ENCODE assay signal across 11 cellular contexts in the genomic region with DNA sequence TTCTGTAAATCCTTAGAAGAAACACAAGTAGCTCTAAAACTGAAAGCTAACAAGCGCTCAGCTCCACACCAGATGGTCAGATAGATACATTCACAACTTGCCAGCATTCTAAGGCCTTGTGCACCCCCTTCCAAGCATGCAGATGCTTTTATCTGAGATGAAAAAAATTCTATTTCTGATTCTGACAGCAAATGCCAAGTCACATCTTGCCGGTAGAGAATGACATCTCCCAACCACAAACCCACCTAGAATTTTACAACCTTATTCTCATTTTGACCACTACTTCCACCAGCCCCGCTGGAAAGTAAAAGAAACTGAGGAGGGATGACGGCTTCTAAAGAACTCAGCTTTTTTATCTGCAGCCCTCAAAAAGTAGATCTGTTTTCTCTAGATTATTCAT. TPM values are rescaled to one million over a fixed set of nuclear protein-coding genes. Genes with fewer than 3 reads are reported as not detected.
DNase-seq lines count a peak whose midpoint lies in the region; ATAC-seq, FAIRE-seq and TF ChIP-seq lines count a peak whose summit lies in the region.
"Had no signal": no experiment of that assay in that cellular context is flagged by ENCODE, and none has a peak within 500 bp of the region (broad histone marks: within the 10 kb centered on the region; RNA-seq: fewer than 3 reads in every experiment).

No MANE protein-coding gene starts in this region.

- TF ChIP-seq CTCF in omental fat pad (IDR thresholded peaks at IDR 0.05) (no peak), D721Med (IDR thresholded peaks at IDR 0.05; ENCODE audit: insufficient read depth, missing control alignments) (no peak)

- no peak for FAIRE-seq in D721Med (lab: Jason Lieb, UNC)
- FAIRE-seq: A549 had no signal

- H3K27me3 Mint-ChIP-seq in activated T-cell treated with anti-CD3 and anti-CD28 coated beads, Interleukin-2, amount 50 U/mL, for 4 hours (ENCODE audit: low read depth): no peaks in the 10 kb centered on the region

- peak overlapping the region; percentile 5 for H3K4me3 Mint-ChIP-seq in activated T-cell treated with anti-CD3 and anti-CD28 coated beads, Interleukin-2, amount 50 U/mL, for 4 hours

- peaks cover 42% of the 10 kb centered on the region for H3K36me3 Mint-ChIP-seq in activated T-cell treated with anti-CD3 and anti-CD28 coated beads, Interleukin-2, amount 50 U/mL, for 4 hours (ENCODE audit: insufficient read depth)

- no peaks in the 10 kb centered on the region for H3K9me3 Mint-ChIP-seq in activated T-cell treated with anti-CD3 and anti-CD28 coated beads, Interleukin-2, amount 50 U/mL, for 4 hours

- peaks cover 30% of the 10 kb centered on the region for H3K4me1 Mint-ChIP-seq in activated T-cell treated with anti-CD3 and anti-CD28 coated beads, Interleukin-2, amount 50 U/mL, for 4 hours (ENCODE audit: low read depth)

- ATAC-seq in HG02852 (IDR thresholded peaks at IDR 0.05; ENCODE audit: unreplicated experiment) (peak; percentile 41), HG03439 (IDR thresholded peaks at IDR 0.05; ENCODE audit: unreplicated experiment) (no peak), omental fat pad (ENCODE audit: low FRiP score) (no peak)
- ATAC-seq in activated T-cell treated with anti-CD3 and anti-CD28 coated beads, Interleukin-2, amount 50 U/mL, for 4 hours: peak; percentile 68 to 75
- ATAC-seq: A549 had no signal

- peak; percentile 54 for DNase-seq in activated CD4-positive, alpha-beta T cell treated with anti-CD3 and anti-CD28 coated beads for 48 hours
- DNase-seq in activated CD4-positive, alpha-beta T cell treated with anti-CD3 and anti-CD28 coated beads for 1 hour: no peak
- DNase-seq in activated T-cell treated with anti-CD3 and anti-CD28 coated beads, Interleukin-2, amount 50 U/mL, for 4 hours: no peak
- peak; percentile 36 for DNase-seq in stimulated activated CD8-positive, alpha-beta memory T cell treated with anti-CD3 and anti-CD28 coated beads, Interleukin-4, amount 100 ng/mL, for 48 hours
- DNase-seq in omental fat pad (ENCODE audit: low spot score) (no peak), D721Med (ENCODE audit: insufficient read length, low spot score) (no peak)
- DNase-seq: effector CD8-positive, alpha-beta T cell; NCI-H1436 treated with DMSO at 0.1 percent for 48 hours had no signal

RNA-seq across cellular contexts. Expression of a gene that starts 57.7 kb away (rescaled TPM):
- total RNA-seq in activated T-cell treated with anti-CD3 and anti-CD28 coated beads, Interleukin-2, amount 50 U/mL, for 4 hours: 10 to 100 TPM in 1 of 3 donors, 1 to 10 TPM in 2; 7.5 to 10.4 (median 9.4) TPM
- total RNA-seq in omental fat pad: 10 to 100 TPM; 44.9 to 61.1 (median 53.8) TPM

Comparison
In these comparisons a context has a peak if more than half of its experiments do, and no peak if none do; other contexts are left out.
1. DNase-seq: peak in activated CD4-positive, alpha-beta T cell treated with anti-CD3 and anti-CD28 coated beads for 48 hours (single experiment) and stimulated activated CD8-positive, alpha-beta memory T cell treated with anti-CD3 and anti-CD28 coated beads, Interleukin-4, amount 100 ng/mL, for 48 hours (single experiment); none in activated CD4-positive, alpha-beta T cell treated with anti-CD3 and anti-CD28 coated beads for 1 hour (single experiment), activated T-cell treated with anti-CD3 and anti-CD28 coated beads, Interleukin-2, amount 50 U/mL, for 4 hours (single experiment), omental fat pad (single experiment) and D721Med (single experiment).
2. ATAC-seq: peak in HG02852 (single experiment) and activated T-cell treated with anti-CD3 and anti-CD28 coated beads, Interleukin-2, amount 50 U/mL, for 4 hours (2 of 2); none in HG03439 (single experiment) and omental fat pad (single experiment).
3. RNA of a gene that starts 57.7 kb away (total RNA-seq): 44.9 to 61.1 TPM in omental fat pad; 7.5 to 10.4 TPM in activated T-cell treated with anti-CD3 and anti-CD28 coated beads, Interleukin-2, amount 50 U/mL, for 4 hours; every median in the first group is over 4 times any median in the second.